In the genomic region with DNA sequence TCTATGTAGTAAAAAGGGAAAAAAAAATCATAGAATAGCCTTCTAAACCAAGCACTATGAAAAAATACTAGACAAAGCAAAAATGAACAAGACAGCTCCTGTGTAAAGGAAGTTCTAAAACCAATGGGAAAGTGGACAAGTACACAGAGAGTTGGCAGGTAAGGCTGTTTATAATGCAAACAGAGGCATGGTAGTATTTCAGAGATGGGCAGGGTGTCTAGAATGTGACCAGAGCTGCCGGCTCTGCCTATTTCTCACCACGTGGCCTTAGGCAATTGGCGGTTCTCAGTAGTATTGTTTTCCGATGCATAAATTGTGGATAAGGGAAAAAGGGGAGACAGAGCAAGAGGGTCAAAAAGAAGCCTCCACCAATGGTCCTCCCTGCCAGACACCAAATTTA, we compare ENCODE assay signal across 17 cellular contexts.
A peak's percentile ranks its signal among the peaks of the same experiment; 100 is the strongest.
DNase-seq lines count a peak whose midpoint lies in the region; ATAC-seq, FAIRE-seq and TF ChIP-seq lines count a peak whose summit lies in the region.
"Had no signal": no experiment of that assay in that cellular context is flagged by ENCODE, and none has a peak within 500 bp of the region (broad histone marks: within the 10 kb centered on the region; RNA-seq: fewer than 3 reads in every experiment).

No MANE protein-coding gene starts in this region.

- no peaks in the 10 kb centered on the region for H4K20me1 ChIP-seq in mammary epithelial cell (ENCODE audit: insufficient read depth, low read length)
- H4K20me1 ChIP-seq: BLaER1 treated with 17β-estradiol and CSF1 and Interleukin-3, amounts not matched to agents 10 nM and 100 nM had no signal

- no peak overlapping the region for H3K9ac ChIP-seq in mammary epithelial cell (ENCODE audit: insufficient read depth, low read length)
- H3K9ac ChIP-seq: BLaER1 treated with 17β-estradiol and CSF1 and Interleukin-3, amounts not matched to agents 10 nM and 100 nM had no signal

- no peak overlapping the region for H2AFZ ChIP-seq in mammary epithelial cell (ENCODE audit: low read depth, low read length)

- H3K4me2 ChIP-seq in mammary epithelial cell (ENCODE audit: insufficient read depth, low read depth, low read length): no peak overlapping the region
- H3K4me2 ChIP-seq: BLaER1 treated with 17β-estradiol and CSF1 and Interleukin-3, amounts not matched to agents 10 nM and 100 nM had no signal

- H3K27ac ChIP-seq in mammary epithelial cell (ENCODE audit: insufficient read depth, low read depth, low read length) (no peak overlapping the region), small intestine (ENCODE audit: low read depth in 1 of 2, low read length in 1 of 2) (no peak overlapping the region)
- H3K27ac ChIP-seq: BLaER1 treated with 17β-estradiol and CSF1 and Interleukin-3, amounts not matched to agents 10 nM and 100 nM had no signal

- no peak for TF ChIP-seq CTCF in mammary epithelial cell (conservative IDR thresholded peaks at IDR 0.05 in 1 of 2, IDR thresholded peaks at IDR 0.05 in 1 of 2; ENCODE audit: extremely low read depth in 1 of 2, insufficient read depth in 1 of 2, low read depth in 1 of 2, low read length in 2 of 2)

- peak; percentile 30 to 89 for DNase-seq in T47D (ENCODE audit: low read depth in 1 of 2, low spot score in 1 of 2)
- DNase-seq in mammary epithelial cell: no peak
- DNase-seq in NCI-H748 (lab: John Stamatoyannopoulos, UW; ENCODE audit: unreplicated experiment): peak; percentile 55
- DNase-seq in left lobe of liver (ENCODE audit: low spot score): no peak
- peak; percentile 10 for DNase-seq in small intestine
- no peak for DNase-seq in NCI-H526 (lab: John Stamatoyannopoulos, UW)
- DNase-seq in A172 (ENCODE audit: low spot score): no peak
- DNase-seq: 8988T; ACHN; Calu3; CD4-positive, alpha-beta T cell; DMS 273 treated with DMSO at 0.1 percent for 48 hours; GOT3; H9 had no signal

- dilution Hi-C loops in mammary epithelial cell (cut with HindIII; ENCODE audit: low sequenced_read_pairs): no loop called here

- 60% methylated on average over 4 of the region's 4 CpGs for WGBS in mammary epithelial cell (ENCODE audit: low coverage, missing lambda C conversion rate)
- WGBS in small intestine, 3 donors: 65 to 78% (median 69%) methylated on average over 4 of the region's 4 CpGs

- no peak overlapping the region for H3K4me3 ChIP-seq in mammary epithelial cell (replicated peaks in 1 of 3; ENCODE audit: insufficient read depth in 1 of 3, low read depth in 2 of 3, low read length in 3 of 3)
- H3K4me3 ChIP-seq in small intestine (ENCODE audit: low read depth in 1 of 2, low read length in 2 of 2): no peak overlapping the region
- H3K4me3 ChIP-seq: BLaER1 treated with 17β-estradiol and CSF1 and Interleukin-3, amounts not matched to agents 10 nM and 100 nM had no signal

- H3K27me3 ChIP-seq in mammary epithelial cell (ENCODE audit: insufficient read depth, low read length) (no peaks in the 10 kb centered on the region), small intestine (ENCODE audit: control insufficient read depth in 2 of 2, insufficient read depth in 2 of 2, low read length in 2 of 2) (no peaks in the 10 kb centered on the region)
- H3K27me3 ChIP-seq: BLaER1 treated with 17β-estradiol and CSF1 and Interleukin-3, amounts not matched to agents 10 nM and 100 nM had no signal

- FAIRE-seq in small intestine (lab: Jason Lieb, UNC): no peak
- FAIRE-seq: GM18507 had no signal

- no peaks in the 10 kb centered on the region for H3K79me2 ChIP-seq in mammary epithelial cell (ENCODE audit: insufficient read depth, low read length)

- H3K36me3 ChIP-seq in mammary epithelial cell (ENCODE audit: insufficient read depth, low read length) (no peaks in the 10 kb centered on the region), small intestine (ENCODE audit: control insufficient read depth in 2 of 2, insufficient read depth in 2 of 2, low read length in 2 of 2) (no peaks in the 10 kb centered on the region)
- H3K36me3 ChIP-seq: BLaER1 treated with 17β-estradiol and CSF1 and Interleukin-3, amounts not matched to agents 10 nM and 100 nM had no signal

- H3K4me1 ChIP-seq in mammary epithelial cell (ENCODE audit: insufficient read depth, low read length) (no peaks in the 10 kb centered on the region), small intestine (ENCODE audit: control insufficient read depth in 2 of 2, insufficient read depth in 1 of 2, low read depth in 1 of 2, low read length in 1 of 2) (peaks cover 0 to 1% of the 10 kb centered on the region in 2 donors)

- intact Hi-C loops in mammary epithelial cell (cut with micrococcal nuclease): loop anchor here (5.0 kb wide), 2 partner anchors 36 to 51 kb away; no protein-coding TSS in a partner anchor

- CTCF ChIA-PET in mammary epithelial cell (lab: Charles Lee; ENCODE audit: low non-redundant PET): no interaction called here

- H3K9me3 ChIP-seq in mammary epithelial cell (replicated peaks; ENCODE audit: insufficient read depth, low read length) (peaks cover 2% of the 10 kb centered on the region), small intestine (ENCODE audit: control insufficient read depth, low read depth) (no peaks in the 10 kb centered on the region)
- H3K9me3 ChIP-seq: BLaER1 treated with 17β-estradiol and CSF1 and Interleukin-3, amounts not matched to agents 10 nM and 100 nM had no signal

- BruUV-seq in mammary epithelial cell (replicated peaks; lab: Mats Ljungman, UMichigan): no TSS peak

- peak; percentile 91 for ATAC-seq in left lobe of liver
- ATAC-seq in GM18907 (IDR thresholded peaks at IDR 0.05; ENCODE audit: unreplicated experiment): no peak

- in situ Hi-C loops in T47D (cut with HindIII; ENCODE audit: low pct_unique_long_range_greater_than_20kb, low sequenced_read_pairs) (no loop called here), mammary epithelial cell (cut with MboI; ENCODE audit: low sequenced_read_pairs in 2 of 2) (no loop called here)

Comparison
In these comparisons a context has a peak if more than half of its experiments do, and no peak if none do; other contexts are left out.
1. DNase-seq: peak in T47D (2 of 2), NCI-H748 (single experiment) and small intestine (single experiment); none in mammary epithelial cell (single experiment), left lobe of liver (single experiment), NCI-H526 (0 of 2) and A172 (single experiment).